ENCODE assay signal across 1 cellular context in genomic region chr5:110075656-110076055, GRCh38.
TF ChIP-seq lines count a peak whose summit lies in the region.

No MANE protein-coding gene starts in this region.

TF ChIP-seq in GM23338, 12 proteins besides CTCF, POLR2A, EP300 and RAD21 (continued from another document):
- no peak for TF ChIP-seq STAT1 (IDR thresholded peaks at IDR 0.05; ENCODE audit: unreplicated experiment)
- no peak for TF ChIP-seq ZNF331 (CRISPR knock-in tag; IDR thresholded peaks at IDR 0.05; ENCODE audit: low read depth)
- no peak for TF ChIP-seq REST (IDR thresholded peaks at IDR 0.05; ENCODE audit: unreplicated experiment)
- no peak for TF ChIP-seq ETS1 (IDR thresholded peaks at IDR 0.05)
- TF ChIP-seq ZNF114 (CRISPR knock-in tag; IDR thresholded peaks at IDR 0.05), result no peak
- TF ChIP-seq CREB1 (CRISPR knock-in tag; IDR thresholded peaks at IDR 0.05; ENCODE audit: low read depth), result no peak
